In genomic region chr3:141875893-141876380, GRCh38 we compare ENCODE assay signal across 8 cellular contexts. TPM values are rescaled to one million over a fixed set of nuclear protein-coding genes. Genes with fewer than 3 reads are reported as not detected.
DNase-seq lines count a peak whose midpoint lies in the region; ATAC-seq and TF ChIP-seq lines count a peak whose summit lies in the region.

No MANE protein-coding gene starts in this region.

- WGBS in adrenal gland, 4 donors: 0 to 1% (median 0%) methylated on average over 18 to 42 of the region's 42 CpGs

- H3K27ac ChIP-seq in adrenal gland (peak overlapping the region; percentile 92 to 99 (median 97)), right atrium auricular region (peak overlapping the region; percentile 100)

- H3K27me3 ChIP-seq in adrenal gland: no peaks in the 10 kb centered on the region
- H3K27me3 ChIP-seq in right atrium auricular region: no peaks in the 10 kb centered on the region

- TF ChIP-seq CTCF in adrenal gland (IDR thresholded peaks at IDR 0.05) (no peak), right atrium auricular region (IDR thresholded peaks at IDR 0.05) (no peak)

- H3K4me3 ChIP-seq in adrenal gland: peak overlapping the region; percentile 5 to 89 (median 75)
- peak overlapping the region; percentile 83 to 98 for H3K4me3 ChIP-seq in right atrium auricular region

- peak in 1 of 2 donors; percentile 26 for TF ChIP-seq POLR2A in adrenal gland (IDR thresholded peaks at IDR 0.05)

- H3K36me3 ChIP-seq in adrenal gland (replicated peaks in 1 of 2): no peaks in the 10 kb centered on the region
- H3K36me3 ChIP-seq in right atrium auricular region: no peaks in the 10 kb centered on the region

- no peaks in the 10 kb centered on the region for H3K9me3 ChIP-seq in adrenal gland (replicated peaks in 1 of 3)
- H3K9me3 ChIP-seq in right atrium auricular region: no peaks in the 10 kb centered on the region

- intact Hi-C loops in adrenal gland (cut with DNase I): loop anchor here (10.0 kb wide), 2 partner anchors 81 to 141 kb away; partner anchors contain the start of gene RNF7 (in 1 of the 2)

- H3K4me1 ChIP-seq in adrenal gland (replicated peaks in 1 of 2): peaks cover 17 to 35% of the 10 kb centered on the region in 2 donors
- H3K4me1 ChIP-seq in right atrium auricular region: peaks cover 0 to 17% of the 10 kb centered on the region in 2 donors

- peak; percentile 40 for ATAC-seq in GM19324 (IDR thresholded peaks at IDR 0.05; ENCODE audit: low FRiP score, unreplicated experiment)
- ATAC-seq in HG03378 (IDR thresholded peaks at IDR 0.05; ENCODE audit: unreplicated experiment): peak; percentile 48

- DNase-seq in COR-L47 (lab: John Stamatoyannopoulos, UW): peak; percentile 82
- DNase-seq in RKO (ENCODE audit: low spot score): peak; percentile 73
- DNase-seq in adrenal gland: peak; percentile 55 to 90 (median 74)
- peak; percentile 82 for DNase-seq in right atrium auricular region (ENCODE audit: low spot score)
- DNase-seq in renal cortical epithelial cell (ENCODE audit: low read depth): peak; percentile 13
- no peak for DNase-seq in central memory CD4-positive, alpha-beta T cell

RNA-seq across cellular contexts. Expression of gene ATP1B3, which starts 0.5 kb away (rescaled TPM):
- total RNA-seq in adrenal gland: 100 to 1,000 TPM in 3 of 8 donors, 10 to 100 TPM in 5; 65.2 to 300 (median 87.6) TPM
- 100 to 1,000 TPM; 167 to 216 (median 187) TPM for polyA plus RNA-seq in adrenal gland
- total RNA-seq in right atrium auricular region: 10 to 100 TPM; 33.7 to 44.7 TPM
- 39.8 and 155 TPM in 2 replicates for total RNA-seq in renal cortical epithelial cell
